21 cellular contexts compared by ENCODE assay signal in the genomic region with DNA sequence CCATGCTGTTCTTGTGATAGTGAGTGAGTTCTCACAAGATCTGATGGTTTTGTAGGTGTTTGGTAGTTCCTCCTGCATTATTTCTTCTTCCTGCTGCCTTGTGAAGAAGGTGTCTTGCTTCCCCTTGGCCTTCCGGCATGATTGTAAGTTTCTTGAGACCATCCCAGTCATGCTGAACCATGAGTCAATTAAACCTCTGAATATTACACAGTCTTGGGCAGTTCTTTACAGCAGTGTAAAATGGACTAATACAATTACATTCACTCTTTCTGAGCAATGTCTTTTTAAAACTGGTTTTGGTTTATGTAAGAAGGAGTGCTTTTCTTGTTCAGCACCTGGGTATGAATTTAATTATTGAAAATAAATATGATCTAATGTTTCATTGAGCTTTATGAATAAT. TPM values are rescaled to one million over a fixed set of nuclear protein-coding genes. Genes with fewer than 3 reads are reported as not detected.
DNase-seq lines count a peak whose midpoint lies in the region; ATAC-seq lines count a peak whose summit lies in the region.
"Had no signal": no experiment of that assay in that cellular context is flagged by ENCODE, and none has a peak within 500 bp of the region (broad histone marks: within the 10 kb centered on the region; RNA-seq: fewer than 3 reads in every experiment).

No MANE protein-coding gene starts in this region.

- no peaks in the 10 kb centered on the region for H3K27me3 Mint-ChIP-seq in T-helper 17 cell
- no peaks in the 10 kb centered on the region for H3K27me3 Mint-ChIP-seq in natural killer cell treated with Interleukin-12 subunit alpha and Interleukin-12 subunit beta and Interleukin-15 and Interleukin-18, amount 100 ng/mL, for 72 hours
- H3K27me3 Mint-ChIP-seq: type B pancreatic cell had no signal

- DNase-seq in activated CD4-positive, CD25-positive, alpha-beta regulatory T cell (lab: John Stamatoyannopoulos, UW): no peak
- DNase-seq in T-helper 17 cell (no peak), hepatic stellate cell (ENCODE audit: low spot score) (no peak), D341Med (ENCODE audit: low spot score) (no peak), left ventricle myocardium superior (no peak)
- no peak for DNase-seq in natural killer cell treated with Interleukin-12 subunit alpha and Interleukin-12 subunit beta and Interleukin-15 and Interleukin-18, amount 100 ng/mL, for 72 hours (ENCODE audit: low spot score)
- DNase-seq: 8988T; activated effector memory CD4-positive, alpha-beta T cell treated with anti-CD3 and anti-CD28 coated beads, Interleukin-2, amount 50 U/mL, for 16 hours; AML-193; erythroblast; foreskin melanocyte; NCI-H1105 treated with DMSO at 0.1 percent for 48 hours; NCI-H2107; NK-92 treated with Interleukin-12 subunit alpha and Interleukin-12 subunit beta, amount 100 ng/mL, for 24 hours; Peyer's patch; SJCRH30; stimulated activated CD4-positive, alpha-beta T cell treated with anti-CD3 and anti-CD28 coated beads, Interleukin-2, amount 100 ng/mL, for 48 hours; WERI-Rb-1 had no signal

- peak; percentile 46 to 69 for ATAC-seq in activated CD4-positive, CD25-positive, alpha-beta regulatory T cell treated with anti-CD3 and anti-CD28 coated beads, Interleukin-2, amount 50 U/mL, for 24 hours
- peak; percentile 11 for ATAC-seq in GM18909 (IDR thresholded peaks at IDR 0.05; ENCODE audit: poor library complexity, unreplicated experiment)
- ATAC-seq in T-helper 17 cell: no peak
- peak in 1 of 2 donors; percentile 59 for ATAC-seq in natural killer cell treated with Interleukin-12 subunit alpha and Interleukin-12 subunit beta and Interleukin-15 and Interleukin-18, amount 100 ng/mL, for 72 hours
- no peak for ATAC-seq in left ventricle myocardium superior

- intact Hi-C loops in left ventricle myocardium superior (cut with micrococcal nuclease): no loop called here

- H3K9me3 Mint-ChIP-seq in natural killer cell treated with Interleukin-12 subunit alpha and Interleukin-12 subunit beta and Interleukin-15 and Interleukin-18, amount 100 ng/mL, for 72 hours: peaks cover 4% of the 10 kb centered on the region

- peaks cover 14% of the 10 kb centered on the region for H3K4me1 Mint-ChIP-seq in T-helper 17 cell
- H3K4me1 Mint-ChIP-seq in natural killer cell treated with Interleukin-12 subunit alpha and Interleukin-12 subunit beta and Interleukin-15 and Interleukin-18, amount 100 ng/mL, for 72 hours (ENCODE audit: low read depth in 2 of 2): peaks cover 24 to 28% of the 10 kb centered on the region in 2 donors

- no peaks in the 10 kb centered on the region for H3K9me3 ChIP-seq in T-helper 17 cell (ENCODE audit: control insufficient read depth, low read length, poor library complexity, severe bottlenecking)
- H3K9me3 ChIP-seq: Peyer's patch, SJCRH30 had no signal

- H3K27ac Mint-ChIP-seq in T-helper 17 cell: peak overlapping the region; percentile 59
- peak overlapping the region; percentile 58 to 85 for H3K27ac Mint-ChIP-seq in natural killer cell treated with Interleukin-12 subunit alpha and Interleukin-12 subunit beta and Interleukin-15 and Interleukin-18, amount 100 ng/mL, for 72 hours
- H3K27ac Mint-ChIP-seq: type B pancreatic cell had no signal

- no peak overlapping the region for H3K4me3 Mint-ChIP-seq in T-helper 17 cell
- peak overlapping the region; percentile 24 for H3K4me3 Mint-ChIP-seq in natural killer cell treated with Interleukin-12 subunit alpha and Interleukin-12 subunit beta and Interleukin-15 and Interleukin-18, amount 100 ng/mL, for 72 hours
- H3K4me3 Mint-ChIP-seq: type B pancreatic cell had no signal

- no peaks in the 10 kb centered on the region for H3K36me3 Mint-ChIP-seq in T-helper 17 cell (ENCODE audit: low read depth)
- H3K36me3 Mint-ChIP-seq in natural killer cell treated with Interleukin-12 subunit alpha and Interleukin-12 subunit beta and Interleukin-15 and Interleukin-18, amount 100 ng/mL, for 72 hours: peaks cover 11% of the 10 kb centered on the region
- H3K36me3 Mint-ChIP-seq: type B pancreatic cell had no signal

RNA-seq across cellular contexts. Expression of gene ARRDC3, which starts 50.7 kb away (rescaled TPM):
- total RNA-seq in T-helper 17 cell (100 to 1,000 TPM; 173 to 200 TPM), left ventricle myocardium superior (16.5 TPM)
- total RNA-seq in natural killer cell treated with Interleukin-12 subunit alpha and Interleukin-12 subunit beta and Interleukin-15 and Interleukin-18, amount 100 ng/mL, for 72 hours: 10 to 100 TPM; 30.4 to 31.9 TPM

Comparison
In these comparisons a context has a peak if more than half of its experiments do, and no peak if none do; other contexts are left out.
1. ATAC-seq: peak in activated CD4-positive, CD25-positive, alpha-beta regulatory T cell treated with anti-CD3 and anti-CD28 coated beads, Interleukin-2, amount 50 U/mL, for 24 hours (2 of 2) and GM18909 (single experiment); none in T-helper 17 cell (single experiment) and left ventricle myocardium superior (single experiment).